2 cellular contexts compared by ENCODE assay signal in genomic region chr10:5937016-5937415, GRCh38.
TF ChIP-seq lines count a peak whose summit lies in the region.

No MANE protein-coding gene starts in this region.

TF ChIP-seq in GM12878, 131 proteins besides CTCF, POLR2A, EP300 and RAD21:
- TF ChIP-seq MTA2 (IDR thresholded peaks at IDR 0.05; ENCODE audit: low read depth) (no peak), SUZ12 (IDR thresholded peaks at IDR 0.05; ENCODE audit: unreplicated experiment) (no peak), RUNX3 (IDR thresholded peaks at IDR 0.05; ENCODE audit: low read length) (no peak), TAF1 (IDR thresholded peaks at IDR 0.05; ENCODE audit: borderline replicate concordance, low read depth, low read length) (no peak), YY1 (IDR thresholded peaks at IDR 0.05; ENCODE audit: low read depth, low read length) (no peak), SKIL (IDR thresholded peaks at IDR 0.05; ENCODE audit: low read depth, poor library complexity, severe bottlenecking) (no peak), MAX (IDR thresholded peaks at IDR 0.05; ENCODE audit: low read depth, low read length) (no peak)
- TF ChIP-seq, protein P1, sequence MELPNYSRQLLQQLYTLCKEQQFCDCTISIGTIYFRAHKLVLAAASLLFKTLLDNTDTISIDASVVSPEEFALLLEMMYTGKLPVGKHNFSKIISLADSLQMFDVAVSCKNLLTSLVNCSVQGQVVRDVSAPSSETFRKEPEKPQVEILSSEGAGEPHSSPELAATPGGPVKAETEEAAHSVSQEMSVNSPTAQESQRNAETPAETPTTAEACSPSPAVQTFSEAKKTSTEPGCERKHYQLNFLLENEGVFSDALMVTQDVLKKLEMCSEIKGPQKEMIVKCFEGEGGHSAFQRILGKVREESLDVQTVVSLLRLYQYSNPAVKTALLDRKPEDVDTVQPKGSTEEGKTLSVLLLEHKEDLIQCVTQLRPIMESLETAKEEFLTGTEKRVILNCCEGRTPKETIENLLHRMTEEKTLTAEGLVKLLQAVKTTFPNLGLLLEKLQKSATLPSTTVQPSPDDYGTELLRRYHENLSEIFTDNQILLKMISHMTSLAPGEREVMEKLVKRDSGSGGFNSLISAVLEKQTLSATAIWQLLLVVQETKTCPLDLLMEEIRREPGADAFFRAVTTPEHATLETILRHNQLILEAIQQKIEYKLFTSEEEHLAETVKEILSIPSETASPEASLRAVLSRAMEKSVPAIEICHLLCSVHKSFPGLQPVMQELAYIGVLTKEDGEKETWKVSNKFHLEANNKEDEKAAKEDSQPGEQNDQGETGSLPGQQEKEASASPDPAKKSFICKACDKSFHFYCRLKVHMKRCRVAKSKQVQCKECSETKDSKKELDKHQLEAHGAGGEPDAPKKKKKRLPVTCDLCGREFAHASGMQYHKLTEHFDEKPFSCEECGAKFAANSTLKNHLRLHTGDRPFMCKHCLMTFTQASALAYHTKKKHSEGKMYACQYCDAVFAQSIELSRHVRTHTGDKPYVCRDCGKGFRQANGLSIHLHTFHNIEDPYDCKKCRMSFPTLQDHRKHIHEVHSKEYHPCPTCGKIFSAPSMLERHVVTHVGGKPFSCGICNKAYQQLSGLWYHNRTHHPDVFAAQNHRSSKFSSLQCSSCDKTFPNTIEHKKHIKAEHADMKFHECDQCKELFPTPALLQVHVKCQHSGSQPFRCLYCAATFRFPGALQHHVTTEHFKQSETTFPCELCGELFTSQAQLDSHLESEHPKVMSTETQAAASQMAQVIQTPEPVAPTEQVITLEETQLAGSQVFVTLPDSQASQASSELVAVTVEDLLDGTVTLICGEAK (IDR thresholded peaks at IDR 0.05; ENCODE audit: borderline replicate concordance), result no peak

TF ChIP-seq in endothelial cell of umbilical vein, 7 proteins besides CTCF, POLR2A, EP300 and RAD21:
- TF ChIP-seq JUN (IDR thresholded peaks at IDR 0.05; ENCODE audit: borderline replicate concordance, insufficient read depth, insufficient read length, low read depth), result no peak
- no peak for TF ChIP-seq MYC (IDR thresholded peaks at IDR 0.05; ENCODE audit: low read depth, low read length)
- TF ChIP-seq MAX (IDR thresholded peaks at IDR 0.05; ENCODE audit: insufficient read depth, insufficient read length), result no peak
- TF ChIP-seq POLR2AphosphoS5 (IDR thresholded peaks at IDR 0.05; ENCODE audit: insufficient read depth, low read depth, low read length), result no peak
- no peak for TF ChIP-seq EZH2 (IDR thresholded peaks at IDR 0.05; ENCODE audit: borderline replicate concordance, low read depth, low read length, severe bottlenecking)
- no peak for TF ChIP-seq GATA2 (IDR thresholded peaks at IDR 0.05; ENCODE audit: insufficient read depth, insufficient read length, low read depth, low read length)
- no peak for TF ChIP-seq FOS (IDR thresholded peaks at IDR 0.05; ENCODE audit: borderline replicate concordance, insufficient read depth, low read length)
